8 cellular contexts compared by ENCODE assay signal in the genomic region with DNA sequence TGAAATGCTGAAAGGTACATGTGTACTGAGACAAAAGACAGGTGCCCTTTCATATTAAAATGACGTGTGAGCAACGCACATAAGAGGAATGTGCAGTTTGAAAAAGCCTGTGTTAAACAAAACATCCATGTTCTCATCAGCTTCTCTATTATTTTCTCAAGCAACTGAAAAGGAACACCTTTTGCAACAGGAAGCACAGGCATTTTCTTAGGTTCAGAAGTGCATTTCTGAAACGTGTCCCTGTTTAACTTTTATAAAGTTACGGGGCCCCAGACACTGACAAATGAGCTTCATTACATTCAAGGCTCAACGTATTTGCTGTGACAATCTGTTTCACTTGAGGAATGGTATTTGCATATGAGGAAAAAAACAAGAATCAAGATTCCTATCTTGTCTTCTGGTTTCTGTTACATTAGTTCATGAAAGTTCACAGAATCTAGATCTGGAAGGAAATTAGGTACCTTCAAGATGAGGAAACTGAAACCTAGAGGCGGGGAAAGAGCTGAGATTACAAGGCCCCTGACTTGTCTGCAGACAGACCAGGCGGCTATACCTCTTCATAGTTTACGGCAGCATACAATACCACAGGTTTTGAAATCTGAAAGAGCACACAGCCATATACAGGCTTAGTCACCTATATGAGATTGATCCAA.
DNase-seq lines count a peak whose midpoint lies in the region; ATAC-seq and FAIRE-seq lines count a peak whose summit lies in the region.

No MANE protein-coding gene starts in this region.

- peaks cover 39% of the 10 kb centered on the region for H3K4me1 Mint-ChIP-seq in activated CD4-positive, alpha-beta memory T cell treated with anti-CD3 and anti-CD28 coated beads for 36 hours (ENCODE audit: low read depth)
- peaks cover 18 to 66% (median 49%) of the 10 kb centered on the region in 7 donors for H3K4me1 Mint-ChIP-seq in naive thymus-derived CD4-positive, alpha-beta T cell

- POLR2A ChIA-PET in activated CD4-positive, alpha-beta memory T cell treated with anti-CD3 and anti-CD28 coated beads for 36 hours (lab: Charles Lee): interaction anchor here (1.0 to 1.2 kb wide), 2 partner anchors 13 to 281 kb away, joined by 3 to 9 read pairs; no protein-coding TSS in a partner anchor
- POLR2A ChIA-PET in naive thymus-derived CD4-positive, alpha-beta T cell (lab: Charles Lee): interaction anchor here (0.7 to 2.3 kb wide), 11 partner anchors 8 to 644 kb away, joined by 3 to 12 read pairs (median 4); a partner anchor contains a TSS

- H3K27ac ChIP-seq in naive thymus-derived CD4-positive, alpha-beta T cell (ENCODE audit: low read depth, low read length): peak overlapping the region; percentile 79
- peak overlapping the region in 1 of 2 donors; percentile 49 for H3K27ac ChIP-seq in small intestine (ENCODE audit: low read depth in 1 of 2, low read length in 1 of 2)

- peaks cover 0 to 4% (median 0%) of the 10 kb centered on the region in 3 experiments for H3K36me3 ChIP-seq in naive thymus-derived CD4-positive, alpha-beta T cell (ENCODE audit: control insufficient read depth in 2 of 3, insufficient read depth in 3 of 3, low read length in 3 of 3)
- peaks cover 0 to 2% of the 10 kb centered on the region in 2 donors for H3K36me3 ChIP-seq in small intestine (ENCODE audit: control insufficient read depth in 2 of 2, insufficient read depth in 2 of 2, low read length in 2 of 2)

- H3K27ac Mint-ChIP-seq in activated CD4-positive, alpha-beta memory T cell treated with anti-CD3 and anti-CD28 coated beads for 36 hours: peak overlapping the region; percentile 29
- H3K27ac Mint-ChIP-seq in naive thymus-derived CD4-positive, alpha-beta T cell: peak overlapping the region; percentile 91 to 100 (median 98)

- H3K9me3 ChIP-seq in naive thymus-derived CD4-positive, alpha-beta T cell (ENCODE audit: control insufficient read depth in 2 of 3, low read length in 3 of 3): no peaks in the 10 kb centered on the region
- no peaks in the 10 kb centered on the region for H3K9me3 ChIP-seq in small intestine (ENCODE audit: control insufficient read depth, low read depth)

- no peak for FAIRE-seq in small intestine (lab: Jason Lieb, UNC)

- peak overlapping the region; percentile 39 for H3K4me3 ChIP-seq in naive thymus-derived CD4-positive, alpha-beta T cell (ENCODE audit: low read length)
- no peak overlapping the region for H3K4me3 ChIP-seq in small intestine (ENCODE audit: low read depth in 1 of 2, low read length in 2 of 2)

- no peaks in the 10 kb centered on the region for H3K9me3 Mint-ChIP-seq in activated CD4-positive, alpha-beta memory T cell treated with anti-CD3 and anti-CD28 coated beads for 36 hours
- peaks cover 0 to 3% (median 0%) of the 10 kb centered on the region in 11 donors for H3K9me3 Mint-ChIP-seq in naive thymus-derived CD4-positive, alpha-beta T cell

- H3K4me1 ChIP-seq in naive thymus-derived CD4-positive, alpha-beta T cell (ENCODE audit: control insufficient read depth in 2 of 2, insufficient read depth in 2 of 2, low read length in 2 of 2): peaks cover 0 to 22% of the 10 kb centered on the region in 2 donors
- H3K4me1 ChIP-seq in small intestine (ENCODE audit: control insufficient read depth in 2 of 2, insufficient read depth in 1 of 2, low read depth in 1 of 2, low read length in 1 of 2): no peaks in the 10 kb centered on the region

- intact Hi-C loops in activated CD4-positive, alpha-beta memory T cell treated with anti-CD3 and anti-CD28 coated beads for 36 hours (cut with micrococcal nuclease): loop anchor here (1.0 to 5.0 kb wide), 3 partner anchors 13 to 975 kb away; a partner anchor contains a TSS
- intact Hi-C loops in naive thymus-derived CD4-positive, alpha-beta T cell (cut with micrococcal nuclease): loop anchor here (1.0 to 10.0 kb wide), 12 partner anchors 13 to 1832 kb away; a partner anchor contains a TSS

- CTCF ChIA-PET in activated CD4-positive, alpha-beta memory T cell treated with anti-CD3 and anti-CD28 coated beads for 36 hours (lab: Charles Lee): interaction anchor here (0.5 to 1.4 kb wide), 3 partner anchors 644 to 862 kb away, joined by 3 to 4 read pairs (median 3); a partner anchor contains a TSS
- CTCF ChIA-PET in naive thymus-derived CD4-positive, alpha-beta T cell (lab: Charles Lee): interaction anchor here (1.5 kb wide), 1 partner anchor 9 kb away, joined by 4 read pairs; no protein-coding TSS in a partner anchor

- ATAC-seq in GM18909 (IDR thresholded peaks at IDR 0.05; ENCODE audit: poor library complexity, unreplicated experiment) (peak; percentile 85), HG03097 (IDR thresholded peaks at IDR 0.05; ENCODE audit: low FRiP score, unreplicated experiment) (peak; percentile 90)
- ATAC-seq in naive thymus-derived CD4-positive, alpha-beta T cell: peak; percentile 83

- peak; percentile 56 for DNase-seq in activated CD4-positive, alpha-beta memory T cell treated with anti-CD3 and anti-CD28 coated beads for 36 hours
- peak in 7 of 9 donors; percentile 70 to 86 (median 82) for DNase-seq in naive thymus-derived CD4-positive, alpha-beta T cell
- no peak for DNase-seq in Ammon's horn (ENCODE audit: low spot score)
- DNase-seq in small intestine: no peak
- DNase-seq in NCI-H774 (lab: John Stamatoyannopoulos, UW): no peak
- DNase-seq in T1000 (lab: John Stamatoyannopoulos, UW): no peak

- H3K4me3 Mint-ChIP-seq in activated CD4-positive, alpha-beta memory T cell treated with anti-CD3 and anti-CD28 coated beads for 36 hours: peak overlapping the region; percentile 59
- H3K4me3 Mint-ChIP-seq in naive thymus-derived CD4-positive, alpha-beta T cell: peak overlapping the region; percentile 65 to 92 (median 80)

- H3K27me3 ChIP-seq in naive thymus-derived CD4-positive, alpha-beta T cell (ENCODE audit: control insufficient read depth in 2 of 2, insufficient read depth in 2 of 2, low read length in 2 of 2): no peaks in the 10 kb centered on the region
- H3K27me3 ChIP-seq in small intestine (ENCODE audit: control insufficient read depth in 2 of 2, insufficient read depth in 2 of 2, low read length in 2 of 2): no peaks in the 10 kb centered on the region

- H3K27me3 Mint-ChIP-seq in activated CD4-positive, alpha-beta memory T cell treated with anti-CD3 and anti-CD28 coated beads for 36 hours: no peaks in the 10 kb centered on the region
- H3K27me3 Mint-ChIP-seq in naive thymus-derived CD4-positive, alpha-beta T cell: no peaks in the 10 kb centered on the region

- 58 to 71% (median 69%) methylated on average over 8 of the region's 8 CpGs for WGBS in small intestine, 3 donors

- peaks cover 10% of the 10 kb centered on the region for H3K36me3 Mint-ChIP-seq in activated CD4-positive, alpha-beta memory T cell treated with anti-CD3 and anti-CD28 coated beads for 36 hours
- H3K36me3 Mint-ChIP-seq in naive thymus-derived CD4-positive, alpha-beta T cell: peaks cover 8 to 25% (median 23%) of the 10 kb centered on the region in 5 donors

Comparison
In these comparisons a context has a peak if more than half of its experiments do, and no peak if none do; other contexts are left out.
1. DNase-seq: peak in activated CD4-positive, alpha-beta memory T cell treated with anti-CD3 and anti-CD28 coated beads for 36 hours (single experiment) and naive thymus-derived CD4-positive, alpha-beta T cell (7 of 9); none in Ammon's horn (single experiment), small intestine (single experiment), NCI-H774 (single experiment) and T1000 (single experiment).
2. Peak in every context shown above with its lines, with median percentiles within 50 percentile points of each other: ATAC-seq.